ENCODE assay signal across 17 cellular contexts in the genomic region with DNA sequence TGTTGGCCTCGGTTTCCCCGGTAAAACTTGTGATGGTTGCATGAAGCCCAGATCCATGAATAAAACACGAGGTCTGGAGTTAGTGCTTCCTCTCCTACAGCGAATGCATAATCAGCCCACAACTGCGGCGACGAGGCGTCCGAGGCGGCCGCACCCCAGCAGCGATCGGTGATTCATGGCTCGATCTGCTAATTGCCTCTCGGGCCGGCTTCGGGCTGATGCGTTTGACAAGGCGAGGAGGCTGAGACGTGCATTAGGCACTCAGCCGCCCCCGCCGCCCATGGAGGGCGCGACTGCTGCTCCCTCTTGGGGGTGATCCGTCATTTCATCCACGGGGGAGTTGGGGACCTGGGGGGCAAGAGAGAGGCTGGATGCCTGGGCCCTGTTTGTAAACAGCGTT. TPM values are rescaled to one million over a fixed set of nuclear protein-coding genes. Genes with fewer than 3 reads are reported as not detected.
DNase-seq lines count a peak whose midpoint lies in the region; ATAC-seq, FAIRE-seq and TF ChIP-seq lines count a peak whose summit lies in the region.
"Had no signal": no experiment of that assay in that cellular context is flagged by ENCODE, and none has a peak within 500 bp of the region (broad histone marks: within the 10 kb centered on the region; RNA-seq: fewer than 3 reads in every experiment).

No MANE protein-coding gene starts in this region.

- CTCF ChIA-PET in IMR-90 (lab: Yijun Ruan, JAX) = no interaction called here

- intact Hi-C loops in IMR-90 (cut with micrococcal nuclease) = no loop called here
- intact Hi-C loops in head of caudate nucleus (cut with DNase I) = no loop called here

- H4K8ac ChIP-seq in IMR-90 (ENCODE audit: low read depth in 2 of 2, low read length in 2 of 2) = no peak overlapping the region

- H2AFZ ChIP-seq in IMR-90 (replicated peaks; ENCODE audit: low read length, poor library complexity) = peak overlapping the region; percentile 5
- H2AFZ ChIP-seq: PC-9 had no signal

- no peak overlapping the region for H3K4me2 ChIP-seq in IMR-90 (ENCODE audit: low read depth, low read length)
- H3K4me2 ChIP-seq: PC-9 had no signal

- H2BK20ac ChIP-seq in IMR-90 (ENCODE audit: low read depth, low read length) = no peak overlapping the region

- no peak overlapping the region for H4K5ac ChIP-seq in IMR-90 (ENCODE audit: low read depth, low read length)

- POLR2A ChIA-PET in IMR-90 (lab: Charles Lee; ENCODE audit: unreplicated experiment) = no interaction called here

- in situ Hi-C loops in IMR-90 (cut with MboI; ENCODE audit: low sequenced_read_pairs) = no loop called here

- H3K27me3 ChIP-seq in IMR-90 (ENCODE audit: control insufficient read depth, insufficient read depth, low read length) (no peaks in the 10 kb centered on the region; the same call in 1 of the 2 replicates), SJCRH30 (no peaks in the 10 kb centered on the region), small intestine (ENCODE audit: control insufficient read depth in 2 of 2, insufficient read depth in 2 of 2, low read length in 2 of 2) (peaks cover 0 to 3% of the 10 kb centered on the region in 2 donors)

- TF ChIP-seq RAD21 in IMR-90 (IDR thresholded peaks at IDR 0.05; ENCODE audit: low read length) = no peak

- H2AK9ac ChIP-seq in IMR-90 (replicated peaks; ENCODE audit: low read depth, low read length, poor library complexity) = no peak overlapping the region

- no peak overlapping the region for H2AK5ac ChIP-seq in IMR-90 (ENCODE audit: low read depth, low read length)

- WGBS in IMR-90 (ENCODE audit: extremely low coverage in 2 of 2, insufficient read length in 1 of 2), 2 experiments = 54% methylated on average over 18 of the region's 28 CpGs; no CpG with 5 or more reads in 1 of the 2 experiments
- WGBS in small intestine, 3 donors = 67 to 79% (median 68%) methylated on average over 28 of the region's 28 CpGs

- H4K20me1 ChIP-seq in IMR-90 (ENCODE audit: insufficient read depth, low read length) = no peaks in the 10 kb centered on the region
- H4K20me1 ChIP-seq: BLaER1 treated with 17β-estradiol and CSF1 and Interleukin-3, amounts not matched to agents 10 nM and 100 nM had no signal

- no peak for TF ChIP-seq POLR2A in IMR-90 (IDR thresholded peaks at IDR 0.05; ENCODE audit: low read depth, low read length)

- no peak overlapping the region for H3K23ac ChIP-seq in IMR-90 (ENCODE audit: low read depth, low read length)

- H3K4me1 ChIP-seq in IMR-90 (ENCODE audit: control insufficient read depth, insufficient read depth, low read length) (no peaks in the 10 kb centered on the region), SJCRH30 (peaks cover 10% of the 10 kb centered on the region; the same call in 1 of the 2 replicates), small intestine (ENCODE audit: control insufficient read depth in 2 of 2, insufficient read depth in 1 of 2, low read depth in 1 of 2, low read length in 1 of 2) (no peaks in the 10 kb centered on the region)
- H3K4me1 ChIP-seq: HAP-1 had no signal

- no TSS peak for BruUV-seq in IMR-90 (replicated peaks; lab: Mats Ljungman, UMichigan)

- no peak overlapping the region for H3K14ac ChIP-seq in IMR-90 (replicated peaks; ENCODE audit: low read depth, low read length)

- no peak overlapping the region for H4K91ac ChIP-seq in IMR-90 (ENCODE audit: insufficient read depth, low read depth, low read length)

- H2BK5ac ChIP-seq in IMR-90 (ENCODE audit: low read depth, low read length, poor library complexity, severe bottlenecking) = no peak overlapping the region

- DNase-seq in IMR-90 (no peak), SJCRH30 (no peak), head of caudate nucleus (peak in 38 of 42 donors; percentile 20 to 90 (median 60)), small intestine (peak; percentile 48), 8988T (no peak), NCI-H1105 treated with DMSO at 0.1 percent for 48 hours (lab: John Stamatoyannopoulos, UW) (no peak), RKO (ENCODE audit: low spot score) (no peak)
- DNase-seq: Karpas-422; NCI-H1436; NCI-H2029 treated with DMSO at 0.1 percent for 48 hours; NCI-H510A treated with DMSO at 0.1 percent for 48 hours; NK-92 treated with Interleukin-12 subunit alpha and Interleukin-12 subunit beta, amount 100 ng/mL, for 24 hours; PC-9; Right ventricle myocardium superior had no signal

- no peak overlapping the region for H3K18ac ChIP-seq in IMR-90 (ENCODE audit: low read depth, low read length)

- ATAC-seq in IMR-90 (ENCODE audit: low read depth) = no peak

- no peak overlapping the region for H3K27ac ChIP-seq in IMR-90 (ENCODE audit: insufficient read depth, low read length)
- H3K27ac ChIP-seq in SJCRH30 = peak overlapping the region; percentile 40; the same call in 1 of the 2 replicates
- H3K27ac ChIP-seq in small intestine (ENCODE audit: low read depth in 1 of 2, low read length in 1 of 2) = no peak overlapping the region
- H3K27ac ChIP-seq: BLaER1 treated with 17β-estradiol and CSF1 and Interleukin-3, amounts not matched to agents 10 nM and 100 nM; PC-9 had no signal

- no peaks in the 10 kb centered on the region for H3K9me1 ChIP-seq in IMR-90 (ENCODE audit: insufficient read depth, low read length)

- H3K9me3 ChIP-seq in IMR-90 (ENCODE audit: control insufficient read depth, insufficient read depth, low read length) (no peaks in the 10 kb centered on the region), SJCRH30 (replicated peaks) (no peaks in the 10 kb centered on the region), small intestine (ENCODE audit: control insufficient read depth, low read depth) (no peaks in the 10 kb centered on the region)
- H3K9me3 ChIP-seq: BLaER1 treated with 17β-estradiol and CSF1 and Interleukin-3, amounts not matched to agents 10 nM and 100 nM; HAP-1 had no signal

- no peak overlapping the region for H3K4me3 ChIP-seq in IMR-90 (ENCODE audit: insufficient read depth, low read depth, low read length)
- H3K4me3 ChIP-seq in SJCRH30 = peak overlapping the region; percentile 38
- no peak overlapping the region for H3K4me3 ChIP-seq in small intestine (ENCODE audit: low read depth in 1 of 2, low read length in 2 of 2)
- H3K4me3 ChIP-seq: BLaER1 treated with 17β-estradiol and CSF1 and Interleukin-3, amounts not matched to agents 10 nM and 100 nM; HAP-1; PC-9 had no signal

- no peak overlapping the region for H3K9ac ChIP-seq in IMR-90 (ENCODE audit: low read depth, low read length)
- H3K9ac ChIP-seq: BLaER1 treated with 17β-estradiol and CSF1 and Interleukin-3, amounts not matched to agents 10 nM and 100 nM had no signal

- no peak for FAIRE-seq in small intestine (lab: Jason Lieb, UNC)
- FAIRE-seq: HepG2 had no signal

- H3K79me1 ChIP-seq in IMR-90 (ENCODE audit: low read depth in 1 of 2, low read length in 2 of 2) = no peaks in the 10 kb centered on the region

- no peak overlapping the region for H3K56ac ChIP-seq in IMR-90 (ENCODE audit: extremely low read depth, insufficient read depth, low read length)

- no peak overlapping the region for H2BK15ac ChIP-seq in IMR-90 (ENCODE audit: low read depth, low read length)

- TF ChIP-seq CTCF in IMR-90 (conservative IDR thresholded peaks at IDR 0.05; ENCODE audit: low read depth, low read length) = no peak

- dilution Hi-C loops in IMR-90 (cut with HindIII; ENCODE audit: low sequenced_read_pairs, unreplicated experiment) = no loop called here

- H3K4ac ChIP-seq in IMR-90 (ENCODE audit: low read depth, low read length) = no peak overlapping the region

- H3K36me3 ChIP-seq in IMR-90 (ENCODE audit: control insufficient read depth, insufficient read depth, low read length) = no peaks in the 10 kb centered on the region
- no peaks in the 10 kb centered on the region for H3K36me3 ChIP-seq in SJCRH30
- no peaks in the 10 kb centered on the region for H3K36me3 ChIP-seq in small intestine (ENCODE audit: control insufficient read depth in 2 of 2, insufficient read depth in 2 of 2, low read length in 2 of 2)
- H3K36me3 ChIP-seq: BLaER1 treated with 17β-estradiol and CSF1 and Interleukin-3, amounts not matched to agents 10 nM and 100 nM; HAP-1 had no signal

- no peak overlapping the region for H2BK120ac ChIP-seq in IMR-90 (ENCODE audit: low read depth, low read length)

TF ChIP-seq in IMR-90, 13 proteins besides CTCF, POLR2A, EP300 and RAD21 (continues in another document):
- TF ChIP-seq SMC3 (IDR thresholded peaks at IDR 0.05; ENCODE audit: low read depth, low read length) = no peak
- no peak for TF ChIP-seq MAZ (IDR thresholded peaks at IDR 0.05; ENCODE audit: borderline replicate concordance, low read depth, low read length)
- TF ChIP-seq, protein P1, sequence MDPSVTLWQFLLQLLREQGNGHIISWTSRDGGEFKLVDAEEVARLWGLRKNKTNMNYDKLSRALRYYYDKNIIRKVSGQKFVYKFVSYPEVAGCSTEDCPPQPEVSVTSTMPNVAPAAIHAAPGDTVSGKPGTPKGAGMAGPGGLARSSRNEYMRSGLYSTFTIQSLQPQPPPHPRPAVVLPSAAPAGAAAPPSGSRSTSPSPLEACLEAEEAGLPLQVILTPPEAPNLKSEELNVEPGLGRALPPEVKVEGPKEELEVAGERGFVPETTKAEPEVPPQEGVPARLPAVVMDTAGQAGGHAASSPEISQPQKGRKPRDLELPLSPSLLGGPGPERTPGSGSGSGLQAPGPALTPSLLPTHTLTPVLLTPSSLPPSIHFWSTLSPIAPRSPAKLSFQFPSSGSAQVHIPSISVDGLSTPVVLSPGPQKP (IDR thresholded peaks at IDR 0.05; ENCODE audit: borderline replicate concordance, low read depth, low read length) = no peak

RNA-seq across cellular contexts. Expression of a gene that starts 48.1 kb away (rescaled TPM):
- total RNA-seq in IMR-90 (2012; rRNA removed) = not detected in 2 replicates
- polyA plus RNA-seq in IMR-90 (2012; rRNA removed) = not detected in 2 replicates
- 0.10 TPM in 1 of 2 replicates, not detected in the other for polyA plus RNA-seq in IMR-90 (2012; cell fraction: cytosol; rRNA removed)
- polyA plus RNA-seq in IMR-90 (2012; cell fraction: nucleus; rRNA removed; ENCODE audit: low replicate concordance) = 0.07 TPM in 1 of 2 replicates, not detected in the other
- 1.0 and 2.8 TPM in 2 replicates for total RNA-seq in SJCRH30 (2014; rRNA removed; shearing (Covaris generic))
- 10 to 100 TPM; 17.7 to 31.3 (median 27.9) TPM for polyA plus RNA-seq in small intestine
- total RNA-seq: PC-9, Right ventricle myocardium superior had no signal

RNA-seq across cellular contexts. Expression of a gene that starts 49.9 kb away (rescaled TPM):
- 60.8 and 64.7 TPM in 2 replicates for total RNA-seq in IMR-90 (2012; rRNA removed)
- 136 and 167 TPM in 2 replicates for polyA plus RNA-seq in IMR-90 (2012; rRNA removed)
- polyA plus RNA-seq in IMR-90 (2012; cell fraction: cytosol; rRNA removed) = 283 and 387 TPM in 2 replicates
- 76.0 and 256 TPM in 2 replicates for polyA plus RNA-seq in IMR-90 (2012; cell fraction: nucleus; rRNA removed; ENCODE audit: low replicate concordance)
- 31.4 and 39.6 TPM in 2 replicates for total RNA-seq in SJCRH30 (2014; rRNA removed; shearing (Covaris generic))
- 100 to 1,000 TPM; 215 to 350 (median 281) TPM for polyA plus RNA-seq in small intestine

RNA-seq across cellular contexts. Expression of a gene that starts 58.5 kb away (rescaled TPM):
- 7.5 and 10.6 TPM in 2 replicates for total RNA-seq in IMR-90 (2012; rRNA removed)
- polyA plus RNA-seq in IMR-90 (2012; rRNA removed) = 61.8 and 93.4 TPM in 2 replicates
- polyA plus RNA-seq in IMR-90 (2012; cell fraction: cytosol; rRNA removed) = 94.9 and 135 TPM in 2 replicates
- polyA plus RNA-seq in IMR-90 (2012; cell fraction: nucleus; rRNA removed; ENCODE audit: low replicate concordance) = 46.6 and 93.7 TPM in 2 replicates
- 22.3 and 25.1 TPM in 2 replicates for total RNA-seq in SJCRH30 (2014; rRNA removed; shearing (Covaris generic))
- polyA plus RNA-seq in small intestine = 100 to 1,000 TPM in 1 of 3 donors, 10 to 100 TPM in 2; 80.6 to 118 (median 84.1) TPM

Comparison
In these comparisons a context has a peak if more than half of its experiments do, and no peak if none do; other contexts are left out.
1. DNase-seq: peak in head of caudate nucleus (38 of 42) and small intestine (single experiment); none in IMR-90 (single experiment), SJCRH30 (0 of 2), 8988T (single experiment), NCI-H1105 treated with DMSO at 0.1 percent for 48 hours (single experiment) and RKO (single experiment).